In the genomic region with DNA sequence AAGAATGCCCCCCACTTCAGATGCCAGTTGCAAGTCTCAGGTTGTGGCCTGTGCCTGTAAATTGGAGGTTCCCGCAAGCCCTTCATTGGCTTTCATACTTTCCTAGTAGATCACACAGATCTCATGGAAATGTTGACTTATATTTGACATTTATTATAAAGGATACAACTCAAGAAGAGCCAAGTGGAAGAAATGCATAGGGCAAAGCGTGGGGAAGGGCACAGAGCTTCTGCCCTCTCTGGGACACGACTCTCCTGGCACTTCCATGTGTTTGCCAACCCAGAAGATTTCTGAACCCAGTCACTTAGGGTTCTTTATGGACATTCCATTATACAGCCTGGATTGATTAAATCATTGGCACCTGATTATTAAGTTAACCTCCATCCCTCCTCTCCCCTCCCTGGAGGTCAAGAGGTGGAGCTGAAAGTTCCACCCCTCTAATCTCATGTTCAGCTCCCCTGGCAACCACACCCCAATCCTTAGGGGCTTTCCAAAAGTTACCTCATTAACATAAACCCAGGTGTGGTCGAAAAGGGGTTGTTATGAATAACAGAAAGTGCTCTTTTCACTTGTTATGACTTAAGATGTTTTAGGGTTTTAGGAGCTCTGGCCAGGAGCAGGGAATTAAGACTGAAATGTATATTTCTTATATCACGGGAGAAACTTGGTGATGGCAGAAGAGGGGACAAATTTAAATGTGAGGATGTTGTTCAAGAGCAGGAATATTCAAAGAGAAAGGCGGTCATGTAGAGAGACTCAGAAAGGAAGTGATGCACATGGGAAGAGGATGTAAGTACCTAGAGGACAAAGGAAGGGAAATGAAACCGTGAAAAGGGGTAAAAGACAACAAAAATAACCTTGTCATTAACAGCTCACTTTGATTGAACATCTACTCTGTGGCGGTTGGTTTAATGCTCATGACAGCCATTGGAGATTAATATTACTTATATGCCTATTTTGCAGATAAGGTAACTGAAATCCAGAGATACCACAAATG, we compare ENCODE assay signal across 9 cellular contexts. TPM values are rescaled to one million over a fixed set of nuclear protein-coding genes. Genes with fewer than 3 reads are reported as not detected.
DNase-seq lines count a peak whose midpoint lies in the region; ATAC-seq and TF ChIP-seq lines count a peak whose summit lies in the region.
"Had no signal": no experiment of that assay in that cellular context is flagged by ENCODE, and none has a peak within 500 bp of the region (broad histone marks: within the 10 kb centered on the region; RNA-seq: fewer than 3 reads in every experiment).

No MANE protein-coding gene starts in this region.

- peak overlapping the region; percentile 95 for H3K27ac Mint-ChIP-seq in T-helper 2 cell treated with Interferon-gamma antibody and Interleukin-4, amounts not matched to agents 5 μg/mL and 100 μg/mL, for 36 hours
- H3K27ac Mint-ChIP-seq in stimulated activated naive CD8-positive, alpha-beta T cell treated with anti-CD3 and anti-CD28 coated beads, Interleukin-15, amount 100 ng/mL, for 72 hours, result peak overlapping the region; percentile 95 to 97
- H3K27ac Mint-ChIP-seq in MCF 10A (ENCODE audit: low read depth, unreplicated experiment), result no peak overlapping the region

- peak; percentile 73 for ATAC-seq in HG02943 (IDR thresholded peaks at IDR 0.05; ENCODE audit: low read depth, unreplicated experiment)
- peak; percentile 95 for ATAC-seq in stimulated activated naive CD8-positive, alpha-beta T cell treated with anti-CD3 and anti-CD28 coated beads, Interleukin-15, amount 100 ng/mL, for 72 hours

- POLR2A ChIA-PET in MCF 10A (lab: Yijun Ruan, JAX), result interaction anchor here (1.1 kb wide), 1 partner anchor 40 kb away, joined by 3 read pairs; no protein-coding TSS in a partner anchor

- no peak for TF ChIP-seq CTCF in MCF 10A (IDR thresholded peaks at IDR 0.05; ENCODE audit: unreplicated experiment)

- BruUV-seq in MCF 10A (replicated peaks; lab: Mats Ljungman, UMichigan), result no TSS peak

- peak; percentile 50 for DNase-seq in activated CD4-positive, alpha-beta T cell treated with anti-CD3 and anti-CD28 coated beads for 48 hours
- DNase-seq in activated CD4-positive, alpha-beta T cell treated with anti-CD3 and anti-CD28 coated beads, Interleukin-2, amount 50 U/mL, for 1 hour, result no peak
- peak; percentile 50 for DNase-seq in T-helper 2 cell treated with Interferon-gamma antibody and Interleukin-4, amounts not matched to agents 5 μg/mL and 100 μg/mL, for 36 hours (ENCODE audit: low spot score)
- peak; percentile 57 to 70 for DNase-seq in stimulated activated naive CD8-positive, alpha-beta T cell treated with anti-CD3 and anti-CD28 coated beads, Interleukin-15, amount 100 ng/mL, for 72 hours
- no peak for DNase-seq in NCI-H128 (lab: John Stamatoyannopoulos, UW; ENCODE audit: unreplicated experiment)
- no peak for DNase-seq in activated CD8-positive, alpha-beta memory T cell treated with anti-CD3 and anti-CD28 coated beads for 24 hours
- DNase-seq in MCF 10A (ENCODE audit: unreplicated experiment), result no peak
- DNase-seq: mammary epithelial cell had no signal

- H3K27me3 Mint-ChIP-seq in T-helper 2 cell treated with Interferon-gamma antibody and Interleukin-4, amounts not matched to agents 5 μg/mL and 100 μg/mL, for 36 hours (ENCODE audit: low read depth), result no peaks in the 10 kb centered on the region
- no peaks in the 10 kb centered on the region for H3K27me3 Mint-ChIP-seq in stimulated activated naive CD8-positive, alpha-beta T cell treated with anti-CD3 and anti-CD28 coated beads, Interleukin-15, amount 100 ng/mL, for 72 hours
- no peaks in the 10 kb centered on the region for H3K27me3 Mint-ChIP-seq in MCF 10A (ENCODE audit: insufficient read depth, unreplicated experiment)

- H3K4me1 Mint-ChIP-seq in T-helper 2 cell treated with Interferon-gamma antibody and Interleukin-4, amounts not matched to agents 5 μg/mL and 100 μg/mL, for 36 hours (ENCODE audit: low read depth), result peaks cover 62% of the 10 kb centered on the region
- peaks cover 55% of the 10 kb centered on the region for H3K4me1 Mint-ChIP-seq in stimulated activated naive CD8-positive, alpha-beta T cell treated with anti-CD3 and anti-CD28 coated beads, Interleukin-15, amount 100 ng/mL, for 72 hours
- H3K4me1 Mint-ChIP-seq in MCF 10A (ENCODE audit: insufficient read depth, unreplicated experiment), result no peaks in the 10 kb centered on the region

- peaks cover 2% of the 10 kb centered on the region for H3K9me3 Mint-ChIP-seq in T-helper 2 cell treated with Interferon-gamma antibody and Interleukin-4, amounts not matched to agents 5 μg/mL and 100 μg/mL, for 36 hours
- peaks cover 0 to 2% of the 10 kb centered on the region in 2 donors for H3K9me3 Mint-ChIP-seq in stimulated activated naive CD8-positive, alpha-beta T cell treated with anti-CD3 and anti-CD28 coated beads, Interleukin-15, amount 100 ng/mL, for 72 hours
- H3K9me3 Mint-ChIP-seq in MCF 10A (ENCODE audit: unreplicated experiment), result no peaks in the 10 kb centered on the region

- H3K36me3 Mint-ChIP-seq in T-helper 2 cell treated with Interferon-gamma antibody and Interleukin-4, amounts not matched to agents 5 μg/mL and 100 μg/mL, for 36 hours (ENCODE audit: low read depth), result peaks cover 84% of the 10 kb centered on the region
- peaks cover 68% of the 10 kb centered on the region for H3K36me3 Mint-ChIP-seq in MCF 10A (ENCODE audit: insufficient read depth, unreplicated experiment)

- intact Hi-C loops in MCF 10A (cut with micrococcal nuclease), result no loop called here

- CTCF ChIA-PET in MCF 10A (lab: Yijun Ruan, JAX), result interaction anchor here (0.7 to 0.9 kb wide), 2 partner anchors 21 to 59 kb away, joined by 3 to 4 read pairs; no protein-coding TSS in a partner anchor

- H3K4me3 Mint-ChIP-seq in T-helper 2 cell treated with Interferon-gamma antibody and Interleukin-4, amounts not matched to agents 5 μg/mL and 100 μg/mL, for 36 hours, result peak overlapping the region; percentile 75
- H3K4me3 Mint-ChIP-seq in stimulated activated naive CD8-positive, alpha-beta T cell treated with anti-CD3 and anti-CD28 coated beads, Interleukin-15, amount 100 ng/mL, for 72 hours, result peak overlapping the region; percentile 70 to 73
- no peak overlapping the region for H3K4me3 Mint-ChIP-seq in MCF 10A (ENCODE audit: unreplicated experiment)

RNA-seq across cellular contexts. Expression of a gene that starts 31.8 kb away (rescaled TPM):
- 54.5 and 56.9 TPM in 2 replicates for total RNA-seq in MCF 10A (2022)

Comparison
In these comparisons a context has a peak if more than half of its experiments do, and no peak if none do; other contexts are left out.
1. DNase-seq: peak in activated CD4-positive, alpha-beta T cell treated with anti-CD3 and anti-CD28 coated beads for 48 hours (single experiment), T-helper 2 cell treated with Interferon-gamma antibody and Interleukin-4, amounts not matched to agents 5 μg/mL and 100 μg/mL, for 36 hours (single experiment) and stimulated activated naive CD8-positive, alpha-beta T cell treated with anti-CD3 and anti-CD28 coated beads, Interleukin-15, amount 100 ng/mL, for 72 hours (2 of 2); none in activated CD4-positive, alpha-beta T cell treated with anti-CD3 and anti-CD28 coated beads, Interleukin-2, amount 50 U/mL, for 1 hour (single experiment), NCI-H128 (single experiment), activated CD8-positive, alpha-beta memory T cell treated with anti-CD3 and anti-CD28 coated beads for 24 hours (single experiment) and MCF 10A (single experiment).